12 cellular contexts compared by ENCODE assay signal in the genomic region with DNA sequence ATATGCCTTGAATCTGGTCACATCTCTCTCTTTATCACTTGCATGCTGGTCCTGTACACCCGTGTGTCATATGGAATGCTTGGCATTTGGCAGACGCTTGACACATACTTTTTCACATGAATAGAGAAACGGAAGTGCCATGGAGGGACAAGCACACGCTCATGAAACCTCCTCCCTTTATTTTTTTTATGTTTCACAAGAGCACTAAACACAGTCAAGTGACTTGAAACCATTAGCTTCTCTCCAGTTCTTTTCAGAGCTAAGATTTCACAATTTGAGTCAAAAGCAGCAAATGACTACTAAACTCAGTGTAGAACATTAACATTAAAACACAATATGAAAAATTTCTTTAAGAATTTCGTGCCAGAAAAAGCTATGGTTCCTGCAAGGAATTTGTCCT.
DNase-seq lines count a peak whose midpoint lies in the region; ATAC-seq, FAIRE-seq and TF ChIP-seq lines count a peak whose summit lies in the region.
"Had no signal": no experiment of that assay in that cellular context is flagged by ENCODE, and none has a peak within 500 bp of the region (broad histone marks: within the 10 kb centered on the region; RNA-seq: fewer than 3 reads in every experiment).

No MANE protein-coding gene starts in this region.

- H3K27ac ChIP-seq in A673 (ENCODE audit: low read depth, low read length, poor library complexity, severe bottlenecking): no peak overlapping the region

- no TSS peak for BruUV-seq in A673 (replicated peaks; lab: Mats Ljungman, UMichigan)

- H3K4me3 Mint-ChIP-seq in activated CD8-positive, alpha-beta T cell treated with anti-CD3 and anti-CD28 coated beads, Interleukin-2, amount 10 ng/mL, durations not matched to agents 7 days and 5 days: no peak overlapping the region
- H3K4me3 Mint-ChIP-seq in type B pancreatic cell: no peak overlapping the region
- H3K4me3 Mint-ChIP-seq: effector memory CD8-positive, alpha-beta T cell had no signal

- CTCF ChIA-PET in A673 (lab: Charles Lee): no interaction called here
- CTCF ChIA-PET in activated CD8-positive, alpha-beta T cell treated with anti-CD3 and anti-CD28 coated beads, Interleukin-2, amount 10 ng/mL, durations not matched to agents 7 days and 5 days (lab: Charles Lee): interaction anchor here (1.1 kb wide), 1 partner anchor 8 kb away, joined by 3 read pairs; no protein-coding TSS in a partner anchor

- no peaks in the 10 kb centered on the region for H3K27me3 ChIP-seq in A673 (replicated peaks; ENCODE audit: insufficient read depth, low read depth, low read length, poor library complexity)

- TF ChIP-seq CTCF in A673 (conservative IDR thresholded peaks at IDR 0.05; ENCODE audit: low read depth, low read length) (no peak), foreskin fibroblast (IDR thresholded peaks at IDR 0.05; ENCODE audit: low read depth, low read length) (no peak), type B pancreatic cell (conservative IDR thresholded peaks at IDR 0.05) (no peak)

- no peak overlapping the region for H3K27ac Mint-ChIP-seq in activated CD8-positive, alpha-beta T cell treated with anti-CD3 and anti-CD28 coated beads, Interleukin-2, amount 10 ng/mL, durations not matched to agents 7 days and 5 days
- H3K27ac Mint-ChIP-seq in type B pancreatic cell: no peak overlapping the region

- H3K9me3 Mint-ChIP-seq in activated CD8-positive, alpha-beta T cell treated with anti-CD3 and anti-CD28 coated beads, Interleukin-2, amount 10 ng/mL, durations not matched to agents 7 days and 5 days (ENCODE audit: insufficient read depth): no peaks in the 10 kb centered on the region
- H3K9me3 Mint-ChIP-seq in type B pancreatic cell: no peaks in the 10 kb centered on the region
- H3K9me3 Mint-ChIP-seq: effector memory CD8-positive, alpha-beta T cell had no signal

- peaks cover 47% of the 10 kb centered on the region for H3K36me3 Mint-ChIP-seq in activated CD8-positive, alpha-beta T cell treated with anti-CD3 and anti-CD28 coated beads, Interleukin-2, amount 10 ng/mL, durations not matched to agents 7 days and 5 days (ENCODE audit: low read depth)
- H3K36me3 Mint-ChIP-seq in type B pancreatic cell: no peaks in the 10 kb centered on the region

- no peaks in the 10 kb centered on the region for H3K36me3 ChIP-seq in A673 (ENCODE audit: insufficient read depth, low read length, poor library complexity, severe bottlenecking)

- peaks cover 15% of the 10 kb centered on the region for H3K4me1 ChIP-seq in A673 (ENCODE audit: insufficient read depth, low read length, poor library complexity, severe bottlenecking)

- no peaks in the 10 kb centered on the region for H3K27me3 Mint-ChIP-seq in activated CD8-positive, alpha-beta T cell treated with anti-CD3 and anti-CD28 coated beads, Interleukin-2, amount 10 ng/mL, durations not matched to agents 7 days and 5 days (ENCODE audit: low read depth)
- H3K27me3 Mint-ChIP-seq in type B pancreatic cell: peaks cover 33% of the 10 kb centered on the region
- H3K27me3 Mint-ChIP-seq: effector memory CD8-positive, alpha-beta T cell had no signal

- H3K4me3 ChIP-seq in A673 (ENCODE audit: low read depth, low read length, poor library complexity, severe bottlenecking) (no peak overlapping the region), foreskin fibroblast (ENCODE audit: low read depth in 1 of 2, low read length in 2 of 2) (no peak overlapping the region)

- intact Hi-C loops in A673 (cut with micrococcal nuclease; ENCODE audit: unreplicated experiment): no loop called here

- POLR2A ChIA-PET in A673 (lab: Charles Lee; ENCODE audit: low non-redundant PET): no interaction called here
- POLR2A ChIA-PET in activated CD8-positive, alpha-beta T cell treated with anti-CD3 and anti-CD28 coated beads, Interleukin-2, amount 10 ng/mL, durations not matched to agents 7 days and 5 days (lab: Charles Lee): no interaction called here

- DNase-seq in A673 (ENCODE audit: low spot score): peak; percentile 78
- DNase-seq in HTR-8/SVneo (ENCODE audit: insufficient read length, low spot score): peak; percentile 45
- DNase-seq in SW 1271 (lab: John Stamatoyannopoulos, UW): peak; percentile 67 to 85
- peak; percentile 69 to 76 for DNase-seq in foreskin fibroblast
- DNase-seq in activated CD8-positive, alpha-beta T cell treated with anti-CD3 and anti-CD28 coated beads, Interleukin-2, amount 10 ng/mL, durations not matched to agents 7 days and 5 days: no peak
- no peak for DNase-seq in type B pancreatic cell (ENCODE audit: extremely low spot score, unreplicated experiment)
- no peak for DNase-seq in SKM-1 (lab: John Stamatoyannopoulos, UW; ENCODE audit: unreplicated experiment)
- DNase-seq: amniotic stem cell; DMS79 treated with DMSO at 0.1 percent for 48 hours; effector memory CD8-positive, alpha-beta T cell had no signal

- no peaks in the 10 kb centered on the region for H3K9me3 ChIP-seq in A673 (ENCODE audit: low read depth, low read length, poor library complexity, severe bottlenecking)

- FAIRE-seq in HTR-8/SVneo (lab: Jason Lieb, UNC): peak; percentile 71

- no peak for ATAC-seq in activated CD8-positive, alpha-beta T cell treated with anti-CD3 and anti-CD28 coated beads, Interleukin-2, amount 10 ng/mL, durations not matched to agents 7 days and 5 days
- ATAC-seq in HG02970 (IDR thresholded peaks at IDR 0.05; ENCODE audit: low FRiP score, unreplicated experiment): no peak
- ATAC-seq: effector memory CD8-positive, alpha-beta T cell; Panc1 had no signal

- no peaks in the 10 kb centered on the region for H3K4me1 Mint-ChIP-seq in activated CD8-positive, alpha-beta T cell treated with anti-CD3 and anti-CD28 coated beads, Interleukin-2, amount 10 ng/mL, durations not matched to agents 7 days and 5 days (ENCODE audit: low read depth)
- no peaks in the 10 kb centered on the region for H3K4me1 Mint-ChIP-seq in type B pancreatic cell (ENCODE audit: unreplicated experiment)

Comparison
In these comparisons a context has a peak if more than half of its experiments do, and no peak if none do; other contexts are left out.
1. DNase-seq: peak in A673 (single experiment), HTR-8/SVneo (single experiment), SW 1271 (2 of 2) and foreskin fibroblast (2 of 2); none in activated CD8-positive, alpha-beta T cell treated with anti-CD3 and anti-CD28 coated beads, Interleukin-2, amount 10 ng/mL, durations not matched to agents 7 days and 5 days (single experiment), type B pancreatic cell (single experiment) and SKM-1 (single experiment).